In the genomic region with DNA sequence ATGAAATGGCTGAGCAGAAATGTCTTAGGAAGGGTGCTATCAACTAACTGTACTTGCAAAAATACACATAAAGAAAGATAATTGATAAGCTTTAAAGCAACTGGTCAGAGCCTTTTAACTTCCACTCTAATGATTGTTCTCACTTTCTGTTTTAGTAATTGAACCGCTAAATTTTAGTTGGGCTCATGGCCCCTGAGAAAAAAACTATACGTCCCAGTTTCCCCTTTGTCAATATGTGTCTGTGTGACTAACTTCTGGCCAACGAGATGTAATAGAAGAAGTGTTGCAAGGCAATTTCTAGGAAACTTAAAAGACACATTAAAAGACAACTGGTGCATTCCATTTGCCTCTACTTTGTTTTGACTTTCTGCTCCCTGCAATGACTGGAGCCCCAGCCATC, we compare ENCODE assay signal across 25 cellular contexts.
A peak's percentile ranks its signal among the peaks of the same experiment; 100 is the strongest.
DNase-seq lines count a peak whose midpoint lies in the region; ATAC-seq, FAIRE-seq and TF ChIP-seq lines count a peak whose summit lies in the region.
"Had no signal": no experiment of that assay in that cellular context is flagged by ENCODE, and none has a peak within 500 bp of the region (broad histone marks: within the 10 kb centered on the region; RNA-seq: fewer than 3 reads in every experiment).

No MANE protein-coding gene starts in this region.

- no peak overlapping the region for H3K4me3 Mint-ChIP-seq in activated T-helper 1 cell treated with anti-CD3 and anti-CD28 coated beads, Interleukin-12 subunit alpha, Interleukin-12 subunit beta, Interleukin-2, Interleukin-4 antibody, amounts not matched to agents 30 ng/mL and 10 ng/mL and 1 ng/mL, durations not matched to agents 14 hours and 24 hours and 36 hours
- H3K4me3 Mint-ChIP-seq: H9, HFFc6, T-helper 17 cell had no signal

- no peaks in the 10 kb centered on the region for H3K27me3 Mint-ChIP-seq in activated T-helper 1 cell treated with anti-CD3 and anti-CD28 coated beads, Interleukin-12 subunit alpha, Interleukin-12 subunit beta, Interleukin-2, Interleukin-4 antibody, amounts not matched to agents 30 ng/mL and 10 ng/mL and 1 ng/mL, durations not matched to agents 14 hours and 24 hours and 36 hours (ENCODE audit: insufficient read depth)
- H3K27me3 Mint-ChIP-seq: T-helper 17 cell had no signal

- H3K36me3 Mint-ChIP-seq in activated T-helper 1 cell treated with anti-CD3 and anti-CD28 coated beads, Interleukin-12 subunit alpha, Interleukin-12 subunit beta, Interleukin-2, Interleukin-4 antibody, amounts not matched to agents 30 ng/mL and 10 ng/mL and 1 ng/mL, durations not matched to agents 14 hours and 24 hours and 36 hours (ENCODE audit: low read depth) = no peaks in the 10 kb centered on the region

- intact Hi-C loops in activated T-helper 1 cell treated with anti-CD3 and anti-CD28 coated beads, Interleukin-12 subunit alpha, Interleukin-12 subunit beta, Interleukin-2, Interleukin-4 antibody, amounts not matched to agents 30 ng/mL and 10 ng/mL and 1 ng/mL, durations not matched to agents 14 hours and 24 hours and 36 hours (cut with micrococcal nuclease) = no loop called here

- DNase-seq in WERI-Rb-1 = no peak
- no peak for DNase-seq in urothelium cell line (ENCODE audit: low spot score)
- DNase-seq in NCI-H1105 (lab: John Stamatoyannopoulos, UW) = no peak
- no peak for DNase-seq in activated T-helper 1 cell treated with anti-CD3 and anti-CD28 coated beads, Interleukin-12 subunit alpha, Interleukin-12 subunit beta, Interleukin-2, Interleukin-4 antibody, amounts not matched to agents 30 ng/mL and 10 ng/mL and 1 ng/mL, durations not matched to agents 14 hours and 24 hours and 36 hours (ENCODE audit: low spot score)
- DNase-seq: BE2C, EL, GF-D8, GM23248, H9, HFFc6, MG63, NCI-H1092 treated with DMSO at 0.1 percent for 48 hours, NCI-H146, NCI-H2029 treated with DMSO at 0.1 percent for 48 hours, NCI-H345, NCI-H526, SHP77, T-helper 17 cell had no signal

- no peak for FAIRE-seq in urothelium cell line (lab: Jason Lieb, UNC)
- FAIRE-seq: GM19239, HepG2, K562 had no signal

- H3K27ac Mint-ChIP-seq in activated T-helper 1 cell treated with anti-CD3 and anti-CD28 coated beads, Interleukin-12 subunit alpha, Interleukin-12 subunit beta, Interleukin-2, Interleukin-4 antibody, amounts not matched to agents 30 ng/mL and 10 ng/mL and 1 ng/mL, durations not matched to agents 14 hours and 24 hours and 36 hours = no peak overlapping the region
- H3K27ac Mint-ChIP-seq: H9, HFFc6, T-helper 17 cell had no signal

- H3K9me3 ChIP-seq in WERI-Rb-1 (ENCODE audit: severe bottlenecking) = no peaks in the 10 kb centered on the region
- H3K9me3 ChIP-seq: BE2C, MG63 had no signal

- no peak overlapping the region for H3K4me3 ChIP-seq in WERI-Rb-1 (ENCODE audit: low read depth, low read length)
- H3K4me3 ChIP-seq: GM23248, K562, MG63 had no signal

- H3K27ac ChIP-seq in WERI-Rb-1 = peak overlapping the region; percentile 80
- H3K27ac ChIP-seq: GM23248, HL-60 had no signal

- TF ChIP-seq CTCF in WERI-Rb-1 (IDR thresholded peaks at IDR 0.05; ENCODE audit: low read depth, low read length) = no peak

- H3K36me3 ChIP-seq in WERI-Rb-1 = peaks cover 27% of the 10 kb centered on the region
- H3K36me3 ChIP-seq: BE2C, MG63 had no signal

- no peaks in the 10 kb centered on the region for H3K9me3 Mint-ChIP-seq in activated T-helper 1 cell treated with anti-CD3 and anti-CD28 coated beads, Interleukin-12 subunit alpha, Interleukin-12 subunit beta, Interleukin-2, Interleukin-4 antibody, amounts not matched to agents 30 ng/mL and 10 ng/mL and 1 ng/mL, durations not matched to agents 14 hours and 24 hours and 36 hours
- H3K9me3 Mint-ChIP-seq: H9, HFFc6 had no signal

- no peaks in the 10 kb centered on the region for H3K4me1 Mint-ChIP-seq in activated T-helper 1 cell treated with anti-CD3 and anti-CD28 coated beads, Interleukin-12 subunit alpha, Interleukin-12 subunit beta, Interleukin-2, Interleukin-4 antibody, amounts not matched to agents 30 ng/mL and 10 ng/mL and 1 ng/mL, durations not matched to agents 14 hours and 24 hours and 36 hours (ENCODE audit: low read depth)
- H3K4me1 Mint-ChIP-seq: T-helper 17 cell had no signal

- ATAC-seq in GM18861 (IDR thresholded peaks at IDR 0.05; ENCODE audit: unreplicated experiment) (peak; percentile 67), GM18909 (IDR thresholded peaks at IDR 0.05; ENCODE audit: poor library complexity, unreplicated experiment) (peak; percentile 57), HG02852 (IDR thresholded peaks at IDR 0.05; ENCODE audit: unreplicated experiment) (peak; percentile 59)
- ATAC-seq: HepG2, K562, T-helper 17 cell had no signal

- H3K27me3 ChIP-seq in WERI-Rb-1 (ENCODE audit: insufficient read depth, low read depth, severe bottlenecking) = no peaks in the 10 kb centered on the region
- H3K27me3 ChIP-seq: BE2C, MG63 had no signal
